In genomic region chr6:36035240-36035639, GRCh38 we compare ENCODE assay signal across 27 cellular contexts. TPM values are rescaled to one million over a fixed set of nuclear protein-coding genes. Genes with fewer than 3 reads are reported as not detected.
DNase-seq lines count a peak whose midpoint lies in the region; ATAC-seq and TF ChIP-seq lines count a peak whose summit lies in the region.
"Had no signal": no experiment of that assay in that cellular context is flagged by ENCODE, and none has a peak within 500 bp of the region (broad histone marks: within the 10 kb centered on the region; RNA-seq: fewer than 3 reads in every experiment).

No MANE protein-coding gene starts in this region.

- no peak overlapping the region for H3K4me3 ChIP-seq in fibroblast of the aortic adventitia (ENCODE audit: low read depth, low read length)
- H3K4me3 ChIP-seq: colonic mucosa, lung, pancreas, SK-N-MC, thoracic aorta had no signal

- ATAC-seq in T-cell (replicated peaks in 1 of 4), result no peak
- no peak for ATAC-seq in HG03432 (IDR thresholded peaks at IDR 0.05; ENCODE audit: unreplicated experiment)
- ATAC-seq: activated CD8-positive, alpha-beta T cell treated with anti-CD3 and anti-CD28 coated beads, Interleukin-2, amount 10 ng/mL, durations not matched to agents 7 days and 5 days; sciatic nerve had no signal

- H3K27ac Mint-ChIP-seq in activated naive CD8-positive, alpha-beta T cell, result no peak overlapping the region
- no peak overlapping the region for H3K27ac Mint-ChIP-seq in activated naive CD8-positive, alpha-beta T cell treated with anti-CD3 and anti-CD28 coated beads for 36 hours
- H3K27ac Mint-ChIP-seq in T-cell, result peak overlapping the region in 1 of 2 donors; percentile 1
- H3K27ac Mint-ChIP-seq: activated CD8-positive, alpha-beta T cell treated with anti-CD3 and anti-CD28 coated beads, Interleukin-2, amount 10 ng/mL, durations not matched to agents 7 days and 5 days; activated naive CD8-positive, alpha-beta T cell treated with anti-CD3 and anti-CD28 coated beads, Interleukin-2, amount 10 ng/mL, durations not matched to agents 7 days and 5 days; T-helper 2 cell treated with Interferon-gamma antibody and Interleukin-4, amounts not matched to agents 5 μg/mL and 100 μg/mL, for 36 hours had no signal

- H3K27me3 Mint-ChIP-seq in activated naive CD8-positive, alpha-beta T cell, result no peaks in the 10 kb centered on the region
- H3K27me3 Mint-ChIP-seq in activated naive CD8-positive, alpha-beta T cell treated with anti-CD3 and anti-CD28 coated beads for 36 hours, result no peaks in the 10 kb centered on the region
- H3K27me3 Mint-ChIP-seq in T-cell, result no peaks in the 10 kb centered on the region
- H3K27me3 Mint-ChIP-seq: activated naive CD8-positive, alpha-beta T cell treated with anti-CD3 and anti-CD28 coated beads, Interleukin-2, amount 10 ng/mL, durations not matched to agents 7 days and 5 days had no signal

- TF ChIP-seq CTCF in fibroblast of the aortic adventitia (IDR thresholded peaks at IDR 0.05; ENCODE audit: insufficient read depth, low read length), result no peak

- CTCF ChIA-PET in T-cell (lab: Charles Lee), result interaction anchor here in 1 of 2 donors (0.7 to 0.9 kb wide), 2 partner anchors 8 to 59 kb away, joined by 3 to 4 read pairs; partner anchors contain the start of gene MAPK14

- H3K4me3 Mint-ChIP-seq in activated naive CD8-positive, alpha-beta T cell, result peak overlapping the region; percentile 25
- H3K4me3 Mint-ChIP-seq in activated naive CD8-positive, alpha-beta T cell treated with anti-CD3 and anti-CD28 coated beads for 36 hours, result no peak overlapping the region
- H3K4me3 Mint-ChIP-seq in T-cell, result peak overlapping the region in 2 of 3 donors; percentile 4 to 18
- H3K4me3 Mint-ChIP-seq: activated CD8-positive, alpha-beta T cell treated with anti-CD3 and anti-CD28 coated beads, Interleukin-2, amount 10 ng/mL, durations not matched to agents 7 days and 5 days; activated naive CD8-positive, alpha-beta T cell treated with anti-CD3 and anti-CD28 coated beads, Interleukin-2, amount 10 ng/mL, durations not matched to agents 7 days and 5 days; T-helper 2 cell treated with Interferon-gamma antibody and Interleukin-4, amounts not matched to agents 5 μg/mL and 100 μg/mL, for 36 hours had no signal

- H3K4me1 Mint-ChIP-seq in activated naive CD8-positive, alpha-beta T cell (ENCODE audit: low read depth), result peaks cover 76% of the 10 kb centered on the region
- peaks cover 69% of the 10 kb centered on the region for H3K4me1 Mint-ChIP-seq in activated naive CD8-positive, alpha-beta T cell treated with anti-CD3 and anti-CD28 coated beads for 36 hours
- peaks cover 78 to 82% (median 81%) of the 10 kb centered on the region in 3 donors for H3K4me1 Mint-ChIP-seq in T-cell

- DNase-seq in activated naive CD8-positive, alpha-beta T cell treated with anti-CD3 and anti-CD28 coated beads for 36 hours, result no peak
- no peak for DNase-seq in T-cell
- peak; percentile 28 for DNase-seq in fibroblast of the aortic adventitia (ENCODE audit: low read depth)
- DNase-seq in GM19240 (ENCODE audit: insufficient read length, low spot score), result no peak
- DNase-seq in HPDE6-E6E7 (ENCODE audit: extremely low spot score), result no peak
- DNase-seq in cortex of kidney (lab: John Stamatoyannopoulos, UW), result no peak
- DNase-seq: activated CD8-positive, alpha-beta T cell treated with anti-CD3 and anti-CD28 coated beads, Interleukin-2, amount 10 ng/mL, durations not matched to agents 7 days and 5 days; activated naive CD8-positive, alpha-beta T cell treated with anti-CD3 and anti-CD28 coated beads, Interleukin-2, amount 10 ng/mL, durations not matched to agents 7 days and 5 days; activated T-cell treated with anti-CD3 and anti-CD28 coated beads, Interleukin-2, amount 50 U/mL, for 48 hours; C1 segment of cervical spinal cord; colonic mucosa; DMS153; GDM1; H7; NCI-H1092 treated with DMSO at 0.1 percent for 48 hours; NCI-H2029 treated with DMSO at 0.1 percent for 48 hours; pancreas; WERI-Rb-1 had no signal

- H3K36me3 Mint-ChIP-seq in activated naive CD8-positive, alpha-beta T cell, result peaks cover 9% of the 10 kb centered on the region
- peaks cover 18% of the 10 kb centered on the region for H3K36me3 Mint-ChIP-seq in activated naive CD8-positive, alpha-beta T cell treated with anti-CD3 and anti-CD28 coated beads for 36 hours
- peaks cover 14% of the 10 kb centered on the region for H3K36me3 Mint-ChIP-seq in T-cell

- POLR2A ChIA-PET in T-cell (lab: Charles Lee), result interaction anchor here in 1 of 2 donors (0.6 kb wide), 1 partner anchor 59 kb away, joined by 3 read pairs; no protein-coding TSS in a partner anchor

- H3K9me3 Mint-ChIP-seq in activated naive CD8-positive, alpha-beta T cell (ENCODE audit: low read depth), result no peaks in the 10 kb centered on the region
- no peaks in the 10 kb centered on the region for H3K9me3 Mint-ChIP-seq in activated naive CD8-positive, alpha-beta T cell treated with anti-CD3 and anti-CD28 coated beads for 36 hours
- H3K9me3 Mint-ChIP-seq in T-cell, result no peaks in the 10 kb centered on the region
- H3K9me3 Mint-ChIP-seq: activated naive CD8-positive, alpha-beta T cell treated with anti-CD3 and anti-CD28 coated beads, Interleukin-2, amount 10 ng/mL, durations not matched to agents 7 days and 5 days; T-helper 2 cell treated with Interferon-gamma antibody and Interleukin-4, amounts not matched to agents 5 μg/mL and 100 μg/mL, for 36 hours had no signal

RNA-seq across cellular contexts. Expression of gene MAPK14, which starts 7.6 kb away (rescaled TPM):
- total RNA-seq in activated naive CD8-positive, alpha-beta T cell treated with anti-CD3 and anti-CD28 coated beads for 36 hours, result 10 to 100 TPM; 40.7 TPM
- total RNA-seq in T-cell, result 10 to 100 TPM; 49.3 to 64.5 (median 60.3) TPM
- 72.5 and 99.8 TPM in 2 replicates for total RNA-seq in fibroblast of the aortic adventitia (ENCODE audit: low replicate concordance)

RNA-seq across cellular contexts. Expression of gene SLC26A8, which starts 10.8 kb away (rescaled TPM):
- under 1 TPM in 1 of 2 experiments, not detected in 1; 0.06 TPM for total RNA-seq in activated naive CD8-positive, alpha-beta T cell treated with anti-CD3 and anti-CD28 coated beads for 36 hours
- total RNA-seq in T-cell (not detected), fibroblast of the aortic adventitia (ENCODE audit: low replicate concordance) (0.18 TPM in 1 of 2 replicates, not detected in the other)
- total RNA-seq: activated CD8-positive, alpha-beta T cell treated with anti-CD3 and anti-CD28 coated beads, Interleukin-2, amount 10 ng/mL, durations not matched to agents 7 days and 5 days; activated naive CD8-positive, alpha-beta T cell treated with anti-CD3 and anti-CD28 coated beads, Interleukin-2, amount 10 ng/mL, durations not matched to agents 7 days and 5 days; myocyte; RPMI7951 had no signal
